25 cellular contexts compared by ENCODE assay signal in the genomic region with DNA sequence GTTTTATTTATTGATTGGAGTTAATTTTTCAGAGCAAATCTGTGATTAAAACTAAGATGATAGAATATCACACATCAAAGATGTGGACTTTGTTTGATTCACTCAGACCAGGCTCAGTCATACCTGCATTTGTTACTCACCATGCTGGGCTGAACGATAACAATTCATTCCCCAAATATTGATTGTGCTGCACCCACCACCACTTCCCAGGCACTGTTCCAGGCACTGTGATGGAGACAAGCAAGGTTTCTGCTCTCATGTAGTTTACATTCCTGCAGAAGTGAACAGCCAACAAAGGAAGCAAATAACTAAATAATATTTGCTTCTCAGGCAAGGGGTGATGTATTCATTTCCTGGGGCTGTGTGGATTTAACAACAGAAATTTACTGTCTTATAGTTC.
DNase-seq lines count a peak whose midpoint lies in the region; ATAC-seq and TF ChIP-seq lines count a peak whose summit lies in the region.
"Had no signal": no experiment of that assay in that cellular context is flagged by ENCODE, and none has a peak within 500 bp of the region (broad histone marks: within the 10 kb centered on the region; RNA-seq: fewer than 3 reads in every experiment).

No MANE protein-coding gene starts in this region.

- intact Hi-C loops in body of pancreas (cut with DNase I): no loop called here

- no peak overlapping the region for H3K4me3 ChIP-seq in MG63
- H3K4me3 ChIP-seq in body of pancreas: no peak overlapping the region
- no peak overlapping the region for H3K4me3 ChIP-seq in epithelial cell of esophagus (ENCODE audit: low read length)
- no peak overlapping the region for H3K4me3 ChIP-seq in WERI-Rb-1 (ENCODE audit: low read depth, low read length)
- H3K4me3 ChIP-seq: BLaER1, GM12878 had no signal

- DNase-seq in MG63 (peak; percentile 12), body of pancreas (peak in 2 of 4 donors; percentile 7 to 13), epithelial cell of esophagus (ENCODE audit: low read depth) (peak; percentile 25), mucosa of gallbladder (ENCODE audit: low spot score) (peak; percentile 81), WERI-Rb-1 (no peak), 8988T (no peak), NCI-H2227 (lab: John Stamatoyannopoulos, UW; ENCODE audit: unreplicated experiment) (no peak), NCI-H2107 treated with DMSO at 0.1 percent for 48 hours (lab: John Stamatoyannopoulos, UW; ENCODE audit: unreplicated experiment) (no peak)
- DNase-seq: ACHN; BE2C; C1 segment of cervical spinal cord; CD4-positive, alpha-beta memory T cell; CD4-positive, CD25-positive, alpha-beta regulatory T cell; CD8-positive, alpha-beta memory T cell; COR-L47; DMS 273 treated with DMSO at 0.1 percent for 48 hours; DMS153; DMS53; DMS79; DND-41; EL; GDM1 had no signal

- TF ChIP-seq CTCF in body of pancreas (IDR thresholded peaks at IDR 0.05): no peak
- TF ChIP-seq CTCF in epithelial cell of esophagus (IDR thresholded peaks at IDR 0.05; ENCODE audit: insufficient read depth, low read depth, low read length, missing control alignments): no peak
- no peak for TF ChIP-seq CTCF in WERI-Rb-1 (IDR thresholded peaks at IDR 0.05; ENCODE audit: low read depth, low read length)

- H3K27me3 ChIP-seq in MG63 (no peaks in the 10 kb centered on the region), body of pancreas (no peaks in the 10 kb centered on the region), WERI-Rb-1 (ENCODE audit: insufficient read depth, low read depth, severe bottlenecking) (no peaks in the 10 kb centered on the region)
- H3K27me3 ChIP-seq: BE2C, BLaER1 had no signal

- no peaks in the 10 kb centered on the region for H3K9me3 ChIP-seq in MG63
- no peaks in the 10 kb centered on the region for H3K9me3 ChIP-seq in body of pancreas
- H3K9me3 ChIP-seq in WERI-Rb-1 (ENCODE audit: severe bottlenecking): no peaks in the 10 kb centered on the region
- H3K9me3 ChIP-seq: BE2C, BLaER1 had no signal

- H3K36me3 ChIP-seq in MG63 (no peaks in the 10 kb centered on the region), body of pancreas (replicated peaks in 1 of 2; ENCODE audit: insufficient read depth in 1 of 2, low read depth in 2 of 2) (no peaks in the 10 kb centered on the region), WERI-Rb-1 (no peaks in the 10 kb centered on the region)
- H3K36me3 ChIP-seq: BE2C, BLaER1 had no signal

- TF ChIP-seq POLR2A in body of pancreas (IDR thresholded peaks at IDR 0.05): no peak

- peak; percentile 40 for ATAC-seq in body of pancreas
- ATAC-seq: GM12878 had no signal

- H3K27ac ChIP-seq in body of pancreas: no peak overlapping the region
- H3K27ac ChIP-seq in WERI-Rb-1: no peak overlapping the region
- H3K27ac ChIP-seq: 22Rv1, BLaER1 had no signal

- no peaks in the 10 kb centered on the region for H3K4me1 ChIP-seq in body of pancreas
- H3K4me1 ChIP-seq: BE2C, BLaER1 had no signal

- 25 to 41% methylated on average over 1 of the region's 1 CpG for WGBS in body of pancreas, 2 donors

Comparison
In these comparisons a context has a peak if more than half of its experiments do, and no peak if none do; other contexts are left out.
1. DNase-seq: peak in MG63 (single experiment), epithelial cell of esophagus (single experiment) and mucosa of gallbladder (single experiment); none in WERI-Rb-1 (single experiment), 8988T (single experiment), NCI-H2227 (single experiment) and NCI-H2107 treated with DMSO at 0.1 percent for 48 hours (single experiment).